Comparison of ENCODE assay signal across 14 cellular contexts in genomic region chr12:4133029-4133428, GRCh38.
"Had no signal": no experiment of that assay in that cellular context is flagged by ENCODE, and none has a peak within 500 bp of the region (broad histone marks: within the 10 kb centered on the region; RNA-seq: fewer than 3 reads in every experiment).

No MANE protein-coding gene starts in this region.

- H3K4me3 ChIP-seq: mucosa of descending colon, right atrium auricular region, transverse colon had no signal

- DNase-seq: activated CD4-positive, alpha-beta T cell treated with anti-CD3 and anti-CD28 coated beads, Interleukin-2, amount 10 ng/mL, durations not matched to agents 24 days and 14 days; activated CD4-positive, CD25-positive, alpha-beta regulatory T cell; activated naive CD4-positive, alpha-beta T cell treated with Interleukin-2 at 50 U/mL for 16 hours; brain microvascular endothelial cell; cortex of kidney; effector memory CD4-positive, alpha-beta T cell; mammary epithelial cell; mucosa of descending colon; stimulated activated CD4-positive, alpha-beta T cell treated with anti-CD3 and anti-CD28 coated beads, Interleukin-4, amount 100 ng/mL, for 1 hour; stimulated activated naive CD4-positive, alpha-beta T cell; transverse colon had no signal

- H3K27ac ChIP-seq: brain microvascular endothelial cell, neutrophil, right atrium auricular region, transverse colon had no signal

- ATAC-seq: left lobe of liver had no signal
